ENCODE assay signal across 8 cellular contexts in genomic region chr1:159944623-159945455, GRCh38. TPM values are rescaled to one million over a fixed set of nuclear protein-coding genes. Genes with fewer than 3 reads are reported as not detected.
A peak's percentile ranks its signal among the peaks of the same experiment; 100 is the strongest.
DNase-seq lines count a peak whose midpoint lies in the region; ATAC-seq and TF ChIP-seq lines count a peak whose summit lies in the region.

No MANE protein-coding gene starts in this region.

- H3K4me2 ChIP-seq in fibroblast of lung (ENCODE audit: extremely low read depth, insufficient read depth, low read length): peak overlapping the region; percentile 39

- intact Hi-C loops in ovary (cut with DNase I): loop anchor here in 1 of 4 donors (10.0 kb wide), 1 partner anchor 60 kb away; no protein-coding TSS in a partner anchor

- no peak for TF ChIP-seq POLR2A in ovary (IDR thresholded peaks at IDR 0.05)

- 7 to 10% (median 10%) methylated on average over 11 of the region's 11 CpGs for WGBS in ovary, 3 donors

- peaks cover 5% of the 10 kb centered on the region for H3K27me3 ChIP-seq in NT2/D1 (ENCODE audit: insufficient read depth, insufficient read length)
- H3K27me3 ChIP-seq in fibroblast of lung (ENCODE audit: control insufficient read depth, insufficient read depth, low read length): peaks cover 36% of the 10 kb centered on the region
- no peaks in the 10 kb centered on the region for H3K27me3 ChIP-seq in ovary

- no peaks in the 10 kb centered on the region for H3K79me2 ChIP-seq in fibroblast of lung (ENCODE audit: control insufficient read depth, insufficient read depth, low read length)

- no peak for TF ChIP-seq EP300 in ovary (IDR thresholded peaks at IDR 0.05)

- DNase-seq in DMS79 (lab: John Stamatoyannopoulos, UW) (peak; percentile 49), NT2/D1 (ENCODE audit: low read depth, low spot score) (no peak), fibroblast of lung (ENCODE audit: low read depth in 2 of 2) (no peak), ovary (no peak), NCI-H1048 (lab: John Stamatoyannopoulos, UW) (no peak)

- peak overlapping the region; percentile 66 for H3K9ac ChIP-seq in NT2/D1 (ENCODE audit: insufficient read length, low read depth)
- H3K9ac ChIP-seq in fibroblast of lung (ENCODE audit: insufficient read depth, low read length): no peak overlapping the region

- no peak overlapping the region for H2AFZ ChIP-seq in fibroblast of lung (ENCODE audit: low read length)

- no peaks in the 10 kb centered on the region for H4K20me1 ChIP-seq in fibroblast of lung (ENCODE audit: control insufficient read depth, extremely low read depth, insufficient read depth, low read length)

- H3K9me3 ChIP-seq in NT2/D1 (ENCODE audit: insufficient read depth, low read length) (no peaks in the 10 kb centered on the region), fibroblast of lung (ENCODE audit: control insufficient read depth, insufficient read depth, low read depth, low read length) (no peaks in the 10 kb centered on the region), ovary (no peaks in the 10 kb centered on the region)

- H3K4me3 ChIP-seq in NT2/D1 (ENCODE audit: insufficient read length, low read depth): peak overlapping the region; percentile 58
- peak overlapping the region in 2 of 4 experiments; percentile 35 to 46 for H3K4me3 ChIP-seq in fibroblast of lung (replicated peaks in 1 of 4; ENCODE audit: control extremely low read depth in 1 of 4, insufficient read depth in 1 of 4, low read depth in 3 of 4, low read length in 4 of 4)
- H3K4me3 ChIP-seq in ovary: peak overlapping the region; percentile 36

- H3K4me1 ChIP-seq in NT2/D1 (ENCODE audit: insufficient read depth, insufficient read length): peaks cover 15% of the 10 kb centered on the region
- no peaks in the 10 kb centered on the region for H3K4me1 ChIP-seq in fibroblast of lung (ENCODE audit: control insufficient read depth, extremely low read depth, insufficient read depth, low read length)
- no peaks in the 10 kb centered on the region for H3K4me1 ChIP-seq in ovary (ENCODE audit: insufficient read depth)

- H3K36me3 ChIP-seq in NT2/D1 (ENCODE audit: insufficient read depth, insufficient read length, low read length) (peaks cover 22% of the 10 kb centered on the region), fibroblast of lung (ENCODE audit: control insufficient read depth, insufficient read depth, low read length) (no peaks in the 10 kb centered on the region), ovary (no peaks in the 10 kb centered on the region)

- TF ChIP-seq CTCF in fibroblast of lung (conservative IDR thresholded peaks at IDR 0.05 in 1 of 2, IDR thresholded peaks at IDR 0.05 in 1 of 2; ENCODE audit: low read depth in 1 of 2, low read length in 2 of 2): no peak
- no peak for TF ChIP-seq CTCF in ovary (IDR thresholded peaks at IDR 0.05)

- ATAC-seq in GM21526 (IDR thresholded peaks at IDR 0.05; ENCODE audit: low FRiP score, unreplicated experiment) (no peak), GM21723 (IDR thresholded peaks at IDR 0.05; ENCODE audit: unreplicated experiment) (no peak), GM18519 (IDR thresholded peaks at IDR 0.05; ENCODE audit: low FRiP score, unreplicated experiment) (no peak)

- H3K27ac ChIP-seq in fibroblast of lung (ENCODE audit: insufficient read depth, low read length): no peak overlapping the region
- no peak overlapping the region for H3K27ac ChIP-seq in ovary

RNA-seq across cellular contexts. Expression of gene IGSF9, which starts 0.6 kb away (rescaled TPM):
- total RNA-seq in fibroblast of lung (under 0.01 TPM in 2 replicates), ovary (10 to 100 TPM in 1 of 7 donors, 1 to 10 TPM in 5, under 1 TPM in 1; 0.83 to 14.0 (median 2.0) TPM)
- polyA plus RNA-seq in fibroblast of lung (not detected in 2 replicates), ovary (under 1 TPM; 0.10 to 0.87 TPM)
- not detected in 2 replicates for polyA plus RNA-seq in fibroblast of lung (2012)
- polyA minus RNA-seq in fibroblast of lung (ENCODE audit: low replicate concordance): not detected in 2 replicates

RNA-seq across cellular contexts. Expression of gene SLAMF9, which starts 9.2 kb away (rescaled TPM):
- total RNA-seq in fibroblast of lung (not detected in 2 replicates), ovary (not detected)
- polyA plus RNA-seq in fibroblast of lung (not detected in 2 replicates), ovary (not detected)
- not detected in 2 replicates for polyA plus RNA-seq in fibroblast of lung (2012)
- polyA minus RNA-seq in fibroblast of lung (ENCODE audit: low replicate concordance): not detected in 2 replicates

RNA-seq across cellular contexts. Expression of gene TAGLN2, which starts 19.5 kb away (rescaled TPM):
- 220 and 300 TPM in 2 replicates for total RNA-seq in fibroblast of lung
- 718 and 768 TPM in 2 replicates for polyA plus RNA-seq in fibroblast of lung
- 846 and 900 TPM in 2 replicates for polyA plus RNA-seq in fibroblast of lung (2012)
- polyA minus RNA-seq in fibroblast of lung (ENCODE audit: low replicate concordance): 726 and 765 TPM in 2 replicates
- 100 to 1,000 TPM in 6 of 7 donors, 10 to 100 TPM in 1; 81.8 to 202 (median 149) TPM for total RNA-seq in ovary
- 100 to 1,000 TPM; 174 to 266 TPM for polyA plus RNA-seq in ovary

RNA-seq across cellular contexts. Expression of gene CFAP45, which starts 44.9 kb away (rescaled TPM):
- total RNA-seq in fibroblast of lung: 0.51 and 1.5 TPM in 2 replicates
- 1.1 and 1.2 TPM in 2 replicates for polyA plus RNA-seq in fibroblast of lung
- polyA plus RNA-seq in fibroblast of lung (2012): 0.95 and 1.6 TPM in 2 replicates
- not detected in 2 replicates for polyA minus RNA-seq in fibroblast of lung (ENCODE audit: low replicate concordance)
- total RNA-seq in ovary: 10 to 100 TPM in 1 of 7 donors, 1 to 10 TPM in 6; 1.1 to 16.7 (median 1.5) TPM
- polyA plus RNA-seq in ovary: under 1 TPM; 0.30 to 0.50 TPM
